ENCODE assay signal across 11 cellular contexts in genomic region chr17:40021471-40021961, GRCh38. TPM values are rescaled to one million over a fixed set of nuclear protein-coding genes. Genes with fewer than 3 reads are reported as not detected.
DNase-seq lines count a peak whose midpoint lies in the region; ATAC-seq and TF ChIP-seq lines count a peak whose summit lies in the region.
"Had no signal": no experiment of that assay in that cellular context is flagged by ENCODE, and none has a peak within 500 bp of the region (broad histone marks: within the 10 kb centered on the region; RNA-seq: fewer than 3 reads in every experiment).

No MANE protein-coding gene starts in this region.

- H3K9me3 ChIP-seq in thoracic aorta = no peaks in the 10 kb centered on the region
- H3K9me3 ChIP-seq: Peyer's patch had no signal

- H3K4me3 ChIP-seq in thoracic aorta = no peak overlapping the region
- H3K4me3 ChIP-seq: Peyer's patch had no signal

- H3K36me3 Mint-ChIP-seq in stimulated activated memory B cell treated with anti-CD40 and anti-IgM and Interleukin-4, amounts not matched to agents 10 μg/mL and 1 μg/mL and 100 μg/mL, for 72 hours = peaks cover 63% of the 10 kb centered on the region

- H3K4me3 Mint-ChIP-seq in stimulated activated memory B cell treated with anti-CD40 and anti-IgM and Interleukin-4, amounts not matched to agents 10 μg/mL and 1 μg/mL and 100 μg/mL, for 72 hours = no peak overlapping the region

- no peaks in the 10 kb centered on the region for H3K27me3 ChIP-seq in thoracic aorta (replicated peaks; ENCODE audit: insufficient read depth)
- H3K27me3 ChIP-seq: Peyer's patch had no signal

- H3K9me3 Mint-ChIP-seq in stimulated activated memory B cell treated with anti-CD40 and anti-IgM and Interleukin-4, amounts not matched to agents 10 μg/mL and 1 μg/mL and 100 μg/mL, for 72 hours = no peaks in the 10 kb centered on the region

- no peaks in the 10 kb centered on the region for H3K27me3 Mint-ChIP-seq in stimulated activated memory B cell treated with anti-CD40 and anti-IgM and Interleukin-4, amounts not matched to agents 10 μg/mL and 1 μg/mL and 100 μg/mL, for 72 hours

- H3K36me3 ChIP-seq in thoracic aorta = peaks cover 20% of the 10 kb centered on the region

- peaks cover 7 to 60% of the 10 kb centered on the region in 2 donors for H3K4me1 ChIP-seq in thoracic aorta (ENCODE audit: control insufficient read depth in 1 of 2, low read depth in 2 of 2)

- H3K4me1 Mint-ChIP-seq in stimulated activated memory B cell treated with anti-CD40 and anti-IgM and Interleukin-4, amounts not matched to agents 10 μg/mL and 1 μg/mL and 100 μg/mL, for 72 hours = peaks cover under 1% of the 10 kb centered on the region

- H3K27ac ChIP-seq in thoracic aorta = peak overlapping the region; percentile 29 to 31
- H3K27ac ChIP-seq: parathyroid adenoma, Peyer's patch had no signal

- H3K27ac Mint-ChIP-seq in stimulated activated memory B cell treated with anti-CD40 and anti-IgM and Interleukin-4, amounts not matched to agents 10 μg/mL and 1 μg/mL and 100 μg/mL, for 72 hours = no peak overlapping the region

- no peak for TF ChIP-seq CTCF in thoracic aorta (IDR thresholded peaks at IDR 0.05)

- no peak for ATAC-seq in thoracic aorta (ENCODE audit: insufficient number of reproducible peaks, low FRiP score, low read depth)
- no peak for ATAC-seq in stimulated activated memory B cell treated with anti-CD40 and anti-IgM and Interleukin-4, amounts not matched to agents 10 μg/mL and 1 μg/mL and 100 μg/mL, for 72 hours

- DNase-seq in H4 (ENCODE audit: low spot score) (peak; percentile 59), T1000 (lab: John Stamatoyannopoulos, UW) (peak; percentile 96), fibroblast of the conjunctiva (ENCODE audit: low read depth) (peak; percentile 72), thoracic aorta (ENCODE audit: low spot score) (no peak), NCI-H1694 (lab: John Stamatoyannopoulos, UW) (no peak)
- DNase-seq in activated effector memory CD4-positive, alpha-beta T cell treated with Interleukin-2 at 50 U/mL for 16 hours = no peak
- DNase-seq: activated CD8-positive, alpha-beta memory T cell treated with anti-CD3 and anti-CD28 coated beads, Interleukin-2, amount 50 U/mL, for 4 hours; Peyer's patch had no signal

RNA-seq across cellular contexts. Expression of gene CSF3, which starts 6.3 kb away (rescaled TPM):
- not detected in 2 replicates for total RNA-seq in H4 (2014; rRNA removed; shearing (Covaris generic))
- 10 to 100 TPM in 1 of 2 donors, not detected in 1; 43.2 TPM for total RNA-seq in thoracic aorta
- total RNA-seq: H1, Peyer's patch had no signal

RNA-seq across cellular contexts. Expression of gene MED24, which starts 32.7 kb away (rescaled TPM):
- total RNA-seq in H4 (2014; rRNA removed; shearing (Covaris generic)) = 33.9 and 44.5 TPM in 2 replicates
- total RNA-seq in thoracic aorta = 10 to 100 TPM; 72.0 to 82.9 TPM

RNA-seq across cellular contexts. Expression of gene PSMD3, which starts 40.9 kb away (rescaled TPM):
- 165 and 172 TPM in 2 replicates for total RNA-seq in H4 (2014; rRNA removed; shearing (Covaris generic))
- 10 to 100 TPM; 68.8 to 74.2 TPM for total RNA-seq in thoracic aorta

RNA-seq across cellular contexts. Expression of gene THRA, which starts 41.2 kb away (rescaled TPM):
- 13.6 and 16.6 TPM in 2 replicates for total RNA-seq in H4 (2014; rRNA removed; shearing (Covaris generic))
- total RNA-seq in thoracic aorta = 10 to 100 TPM; 64.8 to 75.0 TPM

RNA-seq across cellular contexts. Expression of gene GSDMA, which starts 58.7 kb away (rescaled TPM):
- total RNA-seq in H4 (2014; rRNA removed; shearing (Covaris generic)) = not detected in 2 replicates
- total RNA-seq in thoracic aorta = 1 to 10 TPM in 1 of 2 donors, under 1 TPM in 1; 0.68 to 1.2 TPM
- total RNA-seq: H1 had no signal

Comparison
In these comparisons a context has a peak if more than half of its experiments do, and no peak if none do; other contexts are left out.
1. DNase-seq: peak in H4 (single experiment), T1000 (single experiment) and fibroblast of the conjunctiva (single experiment); none in thoracic aorta (single experiment), activated effector memory CD4-positive, alpha-beta T cell treated with Interleukin-2 at 50 U/mL for 16 hours (single experiment) and NCI-H1694 (single experiment).